20 cellular contexts compared by ENCODE assay signal in the genomic region with DNA sequence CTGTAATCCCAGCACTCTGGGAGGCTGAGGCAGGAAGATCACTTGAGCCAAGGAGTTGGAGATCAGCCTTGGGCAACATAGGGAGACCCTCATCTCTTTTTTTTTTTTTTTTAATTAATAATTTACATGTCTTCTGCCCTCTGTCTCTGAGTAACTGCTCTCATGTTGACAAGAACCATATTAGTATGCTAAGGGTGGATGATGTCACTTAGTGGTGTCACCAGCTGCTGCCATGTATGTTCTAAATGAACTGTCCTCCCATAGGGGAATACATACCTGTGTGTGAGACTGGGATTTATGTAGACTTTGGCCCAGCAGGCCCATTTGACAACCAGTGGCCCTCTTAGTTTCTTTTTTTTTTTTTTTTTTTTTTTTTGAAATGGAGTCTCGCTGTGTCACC.
"Had no signal": no experiment of that assay in that cellular context is flagged by ENCODE, and none has a peak within 500 bp of the region (broad histone marks: within the 10 kb centered on the region; RNA-seq: fewer than 3 reads in every experiment).

No MANE protein-coding gene starts in this region.

- H3K27me3 Mint-ChIP-seq: activated CD4-positive, alpha-beta memory T cell treated with anti-CD3 and anti-CD28 coated beads for 36 hours; activated naive CD8-positive, alpha-beta T cell; stimulated activated naive CD8-positive, alpha-beta T cell treated with anti-CD3 and anti-CD28 coated beads, Interleukin-15, Interleukin-2, amounts not matched to agents 100 ng/mL and 50 ng/mL, for 24 hours had no signal

- H3K4me3 ChIP-seq: dorsolateral prefrontal cortex, heart left ventricle, prostate gland, sigmoid colon, testis had no signal

- H3K36me3 ChIP-seq: prostate gland, sigmoid colon had no signal

- H3K36me3 Mint-ChIP-seq: activated CD4-positive, alpha-beta memory T cell treated with anti-CD3 and anti-CD28 coated beads for 36 hours; activated naive CD8-positive, alpha-beta T cell; natural killer cell had no signal

- ATAC-seq: esophagus mucosa, foreskin keratinocyte, heart left ventricle, natural killer cell had no signal

- FAIRE-seq: bronchial epithelial cell, endometrium had no signal

- H3K27ac ChIP-seq: dorsolateral prefrontal cortex, foreskin keratinocyte, prostate gland, testis had no signal

- DNase-seq: activated CD4-positive, alpha-beta memory T cell treated with anti-CD3 and anti-CD28 coated beads for 36 hours; activated CD4-positive, CD25-positive, alpha-beta regulatory T cell treated with anti-CD3 and anti-CD28 coated beads, Interleukin-2, amount 50 U/mL, for 72 hours; activated CD8-positive, alpha-beta memory T cell treated with anti-CD3 and anti-CD28 coated beads, Interleukin-2, amount 50 U/mL, for 4 hours; aorta; dorsolateral prefrontal cortex; foreskin keratinocyte; heart left ventricle; natural killer cell; nucleus accumbens; sigmoid colon; stimulated activated CD4-positive, alpha-beta T cell treated with anti-CD3 and anti-CD28 coated beads, Interleukin-12 subunit alpha, Interleukin-12 subunit beta, amount 100 ng/mL, for 4 hours; T-helper 2 cell; testis had no signal

- H3K27ac Mint-ChIP-seq: activated CD4-positive, alpha-beta memory T cell treated with anti-CD3 and anti-CD28 coated beads for 36 hours; activated naive CD8-positive, alpha-beta T cell; activated T-helper 2 cell treated with anti-CD3 and anti-CD28 coated beads, Interferon-gamma antibody, Interleukin-2, Interleukin-4, amounts not matched to agents 10 μg/mL and 5 μg/mL and 100 μg/mL, durations not matched to agents 14 hours and 24 hours and 36 hours; natural killer cell; stimulated activated naive CD8-positive, alpha-beta T cell treated with anti-CD3 and anti-CD28 coated beads, Interleukin-15, Interleukin-2, amounts not matched to agents 100 ng/mL and 50 ng/mL, for 24 hours had no signal

- H3K9me3 ChIP-seq: heart left ventricle, prostate gland, sigmoid colon, testis had no signal

- H3K9me3 Mint-ChIP-seq: activated CD4-positive, alpha-beta memory T cell treated with anti-CD3 and anti-CD28 coated beads for 36 hours; activated T-helper 2 cell treated with anti-CD3 and anti-CD28 coated beads, Interferon-gamma antibody, Interleukin-2, Interleukin-4, amounts not matched to agents 10 μg/mL and 5 μg/mL and 100 μg/mL, durations not matched to agents 14 hours and 24 hours and 36 hours; natural killer cell; stimulated activated naive CD8-positive, alpha-beta T cell treated with anti-CD3 and anti-CD28 coated beads, Interleukin-15, Interleukin-2, amounts not matched to agents 100 ng/mL and 50 ng/mL, for 24 hours had no signal

- H3K4me3 Mint-ChIP-seq: activated CD4-positive, alpha-beta memory T cell treated with anti-CD3 and anti-CD28 coated beads for 36 hours; activated naive CD8-positive, alpha-beta T cell; natural killer cell; stimulated activated naive CD8-positive, alpha-beta T cell treated with anti-CD3 and anti-CD28 coated beads, Interleukin-15, Interleukin-2, amounts not matched to agents 100 ng/mL and 50 ng/mL, for 24 hours had no signal

- H3K4me1 ChIP-seq: prostate gland, testis had no signal

- H3K27me3 ChIP-seq: dorsolateral prefrontal cortex, foreskin keratinocyte, heart left ventricle, sigmoid colon, testis had no signal
